22 cellular contexts compared by ENCODE assay signal in genomic region chr15:93823971-93824866, GRCh38.
"Had no signal": no experiment of that assay in that cellular context is flagged by ENCODE, and none has a peak within 500 bp of the region (broad histone marks: within the 10 kb centered on the region; RNA-seq: fewer than 3 reads in every experiment).

No MANE protein-coding gene starts in this region.

- H3K36me3 Mint-ChIP-seq: naive thymus-derived CD8-positive, alpha-beta T cell; stimulated activated naive B cell treated with anti-CD40 and anti-IgM and Interleukin-4, amounts not matched to agents 10 μg/mL and 1 μg/mL and 100 μg/mL, for 72 hours had no signal

- H3K27me3 Mint-ChIP-seq: dendritic cell treated with granulocyte-macrophage colony-stimulating factor and Interleukin-4, amounts not matched to agents 40 ng/mL and 50 ng/mL, for 4 days; naive thymus-derived CD8-positive, alpha-beta T cell; stimulated activated naive B cell treated with anti-CD40 and anti-IgM and Interleukin-4, amounts not matched to agents 10 μg/mL and 1 μg/mL and 100 μg/mL, for 72 hours; stimulated activated naive CD8-positive, alpha-beta T cell treated with anti-CD3 and anti-CD28 coated beads, Interleukin-15, amount 100 ng/mL, for 72 hours had no signal

- H3K27ac Mint-ChIP-seq: dendritic cell treated with granulocyte-macrophage colony-stimulating factor and Interleukin-4, amounts not matched to agents 40 ng/mL and 50 ng/mL, for 4 days; effector memory CD8-positive, alpha-beta T cell; naive thymus-derived CD8-positive, alpha-beta T cell; stimulated activated naive B cell treated with anti-CD40 and anti-IgM and Interleukin-4, amounts not matched to agents 10 μg/mL and 1 μg/mL and 100 μg/mL, for 72 hours had no signal

- ATAC-seq: effector memory CD8-positive, alpha-beta T cell; heart right ventricle; naive thymus-derived CD8-positive, alpha-beta T cell; psoas muscle; stimulated activated naive B cell treated with anti-CD40 and anti-IgM and Interleukin-4, amounts not matched to agents 10 μg/mL and 1 μg/mL and 100 μg/mL, for 72 hours; stimulated activated naive CD8-positive, alpha-beta T cell treated with anti-CD3 and anti-CD28 coated beads, Interleukin-15, amount 100 ng/mL, for 72 hours; upper lobe of right lung had no signal

- H3K4me3 ChIP-seq: esophagus squamous epithelium, heart right ventricle, psoas muscle, sigmoid colon, skin epidermis, testis, tibial nerve, upper lobe of right lung, vagina had no signal

- H3K4me3 Mint-ChIP-seq: dendritic cell treated with granulocyte-macrophage colony-stimulating factor and Interleukin-4, amounts not matched to agents 40 ng/mL and 50 ng/mL, for 4 days; effector memory CD8-positive, alpha-beta T cell; naive thymus-derived CD8-positive, alpha-beta T cell; stimulated activated naive B cell treated with anti-CD40 and anti-IgM and Interleukin-4, amounts not matched to agents 10 μg/mL and 1 μg/mL and 100 μg/mL, for 72 hours; stimulated activated naive CD8-positive, alpha-beta T cell treated with anti-CD3 and anti-CD28 coated beads, Interleukin-15, amount 100 ng/mL, for 72 hours had no signal

- H3K27ac ChIP-seq: heart right ventricle, parathyroid adenoma, psoas muscle, sigmoid colon, testis, tibial nerve, upper lobe of right lung, vagina had no signal

- H3K9me3 Mint-ChIP-seq: dendritic cell treated with granulocyte-macrophage colony-stimulating factor and Interleukin-4, amounts not matched to agents 40 ng/mL and 50 ng/mL, for 4 days; effector memory CD8-positive, alpha-beta T cell; naive thymus-derived CD8-positive, alpha-beta T cell; stimulated activated naive CD8-positive, alpha-beta T cell treated with anti-CD3 and anti-CD28 coated beads, Interleukin-15, amount 100 ng/mL, for 72 hours had no signal

- DNase-seq: effector memory CD8-positive, alpha-beta T cell; esophagus squamous epithelium; foreskin melanocyte; heart right ventricle; hypothalamus; kidney glomerular epithelial cell; mammary epithelial cell; naive thymus-derived CD8-positive, alpha-beta T cell; psoas muscle; retina; sigmoid colon; stimulated activated CD4-positive, alpha-beta T cell treated with anti-CD3 and anti-CD28 coated beads, Interleukin-2, amount 100 ng/mL, for 24 hours; stimulated activated CD4-positive, alpha-beta T cell treated with anti-CD3 and anti-CD28 coated beads, Interleukin-4, amount 100 ng/mL, for 4 hours; stimulated activated naive B cell treated with anti-CD40 and anti-IgM and Interleukin-4, amounts not matched to agents 10 μg/mL and 1 μg/mL and 100 μg/mL, for 72 hours; stimulated activated naive CD8-positive, alpha-beta T cell treated with anti-CD3 and anti-CD28 coated beads, Interleukin-15, amount 100 ng/mL, for 72 hours; testis; upper lobe of right lung had no signal

- H3K4me1 Mint-ChIP-seq: naive thymus-derived CD8-positive, alpha-beta T cell; stimulated activated naive B cell treated with anti-CD40 and anti-IgM and Interleukin-4, amounts not matched to agents 10 μg/mL and 1 μg/mL and 100 μg/mL, for 72 hours; stimulated activated naive CD8-positive, alpha-beta T cell treated with anti-CD3 and anti-CD28 coated beads, Interleukin-15, amount 100 ng/mL, for 72 hours had no signal
